Comparison of ENCODE assay signal across 1 cellular context in genomic region chr19:34404109-34404909, GRCh38.
TF ChIP-seq lines count a peak whose summit lies in the region.

TSS of gene PDCD2L (plus strand) at chr19:34404399. CDS start at chr19:34404431, 32 bp downstream.

TF ChIP-seq in HepG2, 621 proteins besides CTCF, POLR2A, EP300 and RAD21 (continued from another document and continues in another):
- no peak; the same call in 1 of the 2 replicates for TF ChIP-seq MAF1 (CRISPR knock-in tag; IDR thresholded peaks at IDR 0.05; ENCODE audit: borderline replicate concordance)
- no peak for TF ChIP-seq NR2F1 (CRISPR knock-in tag; IDR thresholded peaks at IDR 0.05)
- TF ChIP-seq ZBTB10 (CRISPR knock-in tag; IDR thresholded peaks at IDR 0.05; ENCODE audit: borderline replicate concordance), result peak; percentile 31; the same call in 1 of the 2 replicates
- TF ChIP-seq GABPB1 (CRISPR knock-in tag; IDR thresholded peaks at IDR 0.05), result peak; percentile 77; the same call in 1 of the 2 replicates
- TF ChIP-seq GATAD1 (CRISPR knock-in tag; IDR thresholded peaks at IDR 0.05), result peak; percentile 81
- TF ChIP-seq NFATC3 (CRISPR knock-in tag; IDR thresholded peaks at IDR 0.05), result no peak
- TF ChIP-seq BORCS8-MEF2B (CRISPR knock-in tag; IDR thresholded peaks at IDR 0.05), result peak; percentile 65; the same call in 1 of the 2 replicates
- TF ChIP-seq RBM39 (IDR thresholded peaks at IDR 0.05; ENCODE audit: low read depth, low read length, poor library complexity, severe bottlenecking), result peak; percentile 83
- TF ChIP-seq RELA (CRISPR knock-in tag; IDR thresholded peaks at IDR 0.05), result no peak
- TF ChIP-seq NR2F2 (IDR thresholded peaks at IDR 0.05; ENCODE audit: borderline replicate concordance, low read depth), result no peak
- TF ChIP-seq PHF5A (CRISPR knock-in tag; IDR thresholded peaks at IDR 0.05; ENCODE audit: low read depth, unreplicated experiment), result peak; percentile 31
- peak; percentile 36; the same call in 1 of the 2 replicates for TF ChIP-seq ZBTB38 (CRISPR knock-in tag; IDR thresholded peaks at IDR 0.05)
- 0 out of 2 replicates have a peak, but pooled peaks have one; percentile 23 for TF ChIP-seq IRF2 (CRISPR knock-in tag; IDR thresholded peaks at IDR 0.05)
- no peak for TF ChIP-seq NFIC (IDR thresholded peaks at IDR 0.05; ENCODE audit: low read length)
- no peak for TF ChIP-seq EZH2 (conservative IDR thresholded peaks at IDR 0.05; ENCODE audit: low read depth, low read length)
- TF ChIP-seq ZNF7 (CRISPR knock-in tag; IDR thresholded peaks at IDR 0.05), result no peak
- TF ChIP-seq ZNF83 (CRISPR knock-in tag; IDR thresholded peaks at IDR 0.05; ENCODE audit: borderline replicate concordance), result peak; percentile 86; the same call in 1 of the 2 replicates
- TF ChIP-seq NCOA2 (CRISPR knock-in tag; IDR thresholded peaks at IDR 0.05), result no peak
- TF ChIP-seq HMGXB4 (CRISPR knock-in tag; IDR thresholded peaks at IDR 0.05; ENCODE audit: borderline replicate concordance in 1 of 2, low read depth in 1 of 2), result peak in 1 of 2 experiments; percentile 15; a peak in 2 of 4 replicates
- peak; percentile 66; the same call in 1 of the 2 replicates for TF ChIP-seq TFAP4 (IDR thresholded peaks at IDR 0.05; ENCODE audit: borderline replicate concordance, low read depth)
- TF ChIP-seq SYNCRIP (IDR thresholded peaks at IDR 0.05; ENCODE audit: insufficient read depth, low read depth, low read length), result no peak
- TF ChIP-seq RFXAP (CRISPR knock-in tag; IDR thresholded peaks at IDR 0.05; ENCODE audit: borderline replicate concordance), result no peak; the same call in 1 of the 2 replicates
- peak; percentile 71; the same call in 1 of the 2 replicates for TF ChIP-seq YEATS2 (CRISPR knock-in tag; IDR thresholded peaks at IDR 0.05; ENCODE audit: borderline replicate concordance)
- TF ChIP-seq ZNF280D (CRISPR knock-in tag; IDR thresholded peaks at IDR 0.05), result no peak
- TF ChIP-seq NCOA1 (CRISPR knock-in tag; IDR thresholded peaks at IDR 0.05), result peak; percentile 83
- peak; percentile 90 for TF ChIP-seq ZNF18 (CRISPR knock-in tag; IDR thresholded peaks at IDR 0.05; ENCODE audit: insufficient replicate concordance)
- peak; percentile 64; the same call in 1 of the 2 replicates for TF ChIP-seq ZIK1 (CRISPR knock-in tag; IDR thresholded peaks at IDR 0.05; ENCODE audit: borderline replicate concordance, low read depth)
- TF ChIP-seq ZNF557 (CRISPR knock-in tag; IDR thresholded peaks at IDR 0.05), result peak; percentile 79
- TF ChIP-seq PCBP2 (optimal IDR thresholded peaks at IDR 0.05; ENCODE audit: low read depth, low read length, poor library complexity, severe bottlenecking), result no peak
- TF ChIP-seq GLMP (CRISPR knock-in tag; IDR thresholded peaks at IDR 0.05; ENCODE audit: borderline replicate concordance), result no peak
- TF ChIP-seq ZC3H4 (CRISPR knock-in tag; IDR thresholded peaks at IDR 0.05; ENCODE audit: borderline replicate concordance), result no peak
- TF ChIP-seq ZBTB7B (CRISPR knock-in tag; IDR thresholded peaks at IDR 0.05), result peak; percentile 41; the same call in 1 of the 2 replicates
- no peak; the same call in 1 of the 2 replicates for TF ChIP-seq RERE (CRISPR knock-in tag; IDR thresholded peaks at IDR 0.05; ENCODE audit: low read depth)
- TF ChIP-seq AKNA (CRISPR knock-in tag; IDR thresholded peaks at IDR 0.05; ENCODE audit: borderline replicate concordance), result peak; percentile 91; the same call in 1 of the 2 replicates
- TF ChIP-seq ZNF598 (CRISPR knock-in tag; IDR thresholded peaks at IDR 0.05; ENCODE audit: borderline replicate concordance), result peak; percentile 50; the same call in 1 of the 2 replicates
- TF ChIP-seq ZNF30 (CRISPR knock-in tag; IDR thresholded peaks at IDR 0.05), result peak; percentile 86; the same call in 1 of the 2 replicates
